Comparison of ENCODE assay signal across 1 cellular context in genomic region chr1:27395441-27396195, GRCh38.
TF ChIP-seq lines count a peak whose summit lies in the region.

No MANE protein-coding gene starts in this region.

TF ChIP-seq in HCT116, 20 proteins besides CTCF, POLR2A, EP300 and RAD21:
- TF ChIP-seq SP1 (IDR thresholded peaks at IDR 0.05; ENCODE audit: low read depth): no peak
- peak; percentile 36 for TF ChIP-seq YY1 (IDR thresholded peaks at IDR 0.05; ENCODE audit: extremely low read depth, insufficient replicate concordance, low read depth, low read length)
